21 cellular contexts compared by ENCODE assay signal in the genomic region with DNA sequence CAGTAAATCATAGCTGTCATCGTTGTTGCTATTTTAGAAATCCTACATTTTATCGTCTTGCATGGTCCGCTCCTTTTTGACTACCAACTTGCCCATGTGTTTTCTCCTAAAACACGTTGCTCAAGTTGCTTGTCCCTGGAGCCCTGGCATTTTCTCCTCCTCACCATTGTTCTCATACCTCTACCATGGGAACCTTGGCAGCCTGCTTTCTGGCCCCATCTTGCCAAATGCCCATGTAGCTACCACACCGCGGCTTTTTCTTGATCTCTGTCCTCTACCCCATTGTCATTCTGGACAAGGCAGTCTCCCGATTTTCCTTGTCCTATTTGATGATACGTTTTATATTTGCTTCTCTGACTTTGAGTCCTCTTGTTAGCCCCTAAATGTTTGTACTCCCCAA.
"Had no signal": no experiment of that assay in that cellular context is flagged by ENCODE, and none has a peak within 500 bp of the region (broad histone marks: within the 10 kb centered on the region; RNA-seq: fewer than 3 reads in every experiment).

No MANE protein-coding gene starts in this region.

- H3K4me3 Mint-ChIP-seq: memory B cell; stimulated activated naive B cell treated with anti-CD40 and anti-IgM and Interleukin-4, amounts not matched to agents 10 μg/mL and 1 μg/mL and 100 μg/mL, for 72 hours; T-helper 2 cell treated with Interferon-gamma antibody and Interleukin-4, amounts not matched to agents 5 μg/mL and 100 μg/mL, for 36 hours had no signal

- H3K27ac ChIP-seq: coronary artery, epithelial cell of prostate, gastroesophageal sphincter, parathyroid adenoma, upper lobe of right lung, VCaP had no signal

- H3K27me3 ChIP-seq: gastroesophageal sphincter, upper lobe of right lung had no signal

- H3K27ac Mint-ChIP-seq: memory B cell; stimulated activated naive B cell treated with anti-CD40 and anti-IgM and Interleukin-4, amounts not matched to agents 10 μg/mL and 1 μg/mL and 100 μg/mL, for 72 hours; T-helper 2 cell treated with Interferon-gamma antibody and Interleukin-4, amounts not matched to agents 5 μg/mL and 100 μg/mL, for 36 hours had no signal

- H3K9me3 ChIP-seq: gastroesophageal sphincter, SK-N-SH, upper lobe of right lung had no signal

- H3K9me3 Mint-ChIP-seq: memory B cell had no signal

- ATAC-seq: gastroesophageal sphincter; left cardiac atrium; sciatic nerve; stimulated activated naive B cell treated with anti-CD40 and anti-IgM and Interleukin-4, amounts not matched to agents 10 μg/mL and 1 μg/mL and 100 μg/mL, for 72 hours; upper lobe of right lung had no signal

- DNase-seq: activated CD4-positive, alpha-beta T cell treated with anti-CD3 and anti-CD28 coated beads, Interleukin-2, amount 50 U/mL, for 48 hours; activated CD4-positive, CD25-positive, alpha-beta regulatory T cell treated with anti-CD3 and anti-CD28 coated beads, Interleukin-2, amount 50 U/mL, for 72 hours; activated CD8-positive, alpha-beta memory T cell treated with anti-CD3 and anti-CD28 coated beads, Interleukin-2, amount 50 U/mL, for 48 hours; activated effector memory CD4-positive, alpha-beta T cell treated with anti-CD3 and anti-CD28 coated beads, Interleukin-2, amount 50 U/mL, for 16 hours; activated naive CD4-positive, alpha-beta T cell treated with anti-CD3 and anti-CD28 coated beads, Interleukin-2, amount 50 U/mL, for 16 hours; activated T-cell treated with anti-CD3 and anti-CD28 coated beads, Interleukin-2, amount 50 U/mL, for 48 hours; cerebellar nuclear complex; left cardiac atrium; SK-N-SH; small intestine; stimulated activated CD4-positive, alpha-beta T cell treated with anti-CD3 and anti-CD28 coated beads, Interleukin-2, amount 100 ng/mL, for 24 hours; stimulated activated naive B cell treated with anti-CD40 and anti-IgM and Interleukin-4, amounts not matched to agents 10 μg/mL and 1 μg/mL and 100 μg/mL, for 72 hours; upper lobe of right lung had no signal

- H3K27me3 Mint-ChIP-seq: memory B cell; stimulated activated naive B cell treated with anti-CD40 and anti-IgM and Interleukin-4, amounts not matched to agents 10 μg/mL and 1 μg/mL and 100 μg/mL, for 72 hours had no signal

- H3K4me3 ChIP-seq: coronary artery, gastroesophageal sphincter, upper lobe of right lung had no signal
